In genomic region chrX:115892787-115893671, GRCh38 we compare ENCODE assay signal across 9 cellular contexts.
A peak's percentile ranks its signal among the peaks of the same experiment; 100 is the strongest.
DNase-seq lines count a peak whose midpoint lies in the region; ATAC-seq and TF ChIP-seq lines count a peak whose summit lies in the region.
"Had no signal": no experiment of that assay in that cellular context is flagged by ENCODE, and none has a peak within 500 bp of the region (broad histone marks: within the 10 kb centered on the region; RNA-seq: fewer than 3 reads in every experiment).

No MANE protein-coding gene starts in this region.

- H3K27me3 ChIP-seq in dorsolateral prefrontal cortex (no peaks in the 10 kb centered on the region), neural progenitor cell (no peaks in the 10 kb centered on the region)

- H3K4me1 Mint-ChIP-seq in neural progenitor cell: no peaks in the 10 kb centered on the region

- peaks cover 71% of the 10 kb centered on the region for H3K9me3 Mint-ChIP-seq in neural progenitor cell

- H3K4me3 ChIP-seq in dorsolateral prefrontal cortex (peak overlapping the region in 50 of 59 donors; percentile 2 to 67 (median 44)), neural progenitor cell (no peak overlapping the region)

- H3K79me2 ChIP-seq in neural progenitor cell (ENCODE audit: low read depth): peaks cover 19% of the 10 kb centered on the region

- in situ Hi-C loops in ACHN (cut with HindIII; ENCODE audit: low pct_ligation_motif_present, low pct_unique_long_range_greater_than_20kb, low sequenced_read_pairs): no loop called here

- H3K4me1 ChIP-seq in neural progenitor cell: no peaks in the 10 kb centered on the region

- ATAC-seq in GM18867 (IDR thresholded peaks at IDR 0.05; ENCODE audit: unreplicated experiment) (peak; percentile 71), HG03135 (IDR thresholded peaks at IDR 0.05; ENCODE audit: unreplicated experiment) (peak; percentile 75)

- peaks cover 3% of the 10 kb centered on the region for H3F3A ChIP-seq in neural progenitor cell (ENCODE audit: low read depth)

- no peak overlapping the region for H3K4me2 ChIP-seq in neural progenitor cell

- H4K20me1 ChIP-seq in neural progenitor cell (ENCODE audit: low read depth): peaks cover 30% of the 10 kb centered on the region

- H3K36me3 Mint-ChIP-seq in neural progenitor cell: peaks cover 50% of the 10 kb centered on the region

- intact Hi-C loops in dorsolateral prefrontal cortex (cut with DNase I): no loop called here

- H2AFZ ChIP-seq in neural progenitor cell (replicated peaks): no peak overlapping the region

- no peaks in the 10 kb centered on the region for H3K36me3 ChIP-seq in neural progenitor cell

- no peak overlapping the region for H3K27ac Mint-ChIP-seq in neural progenitor cell
- H3K27ac Mint-ChIP-seq: dendritic cell treated with granulocyte-macrophage colony-stimulating factor and Interleukin-4, amounts not matched to agents 40 ng/mL and 50 ng/mL, for 4 days had no signal

- peaks cover 3% of the 10 kb centered on the region for H3K27me3 Mint-ChIP-seq in neural progenitor cell (ENCODE audit: insufficient read depth, low read depth)
- H3K27me3 Mint-ChIP-seq: dendritic cell treated with granulocyte-macrophage colony-stimulating factor and Interleukin-4, amounts not matched to agents 40 ng/mL and 50 ng/mL, for 4 days had no signal

- H3K27ac ChIP-seq in dorsolateral prefrontal cortex: peak overlapping the region in 57 of 59 donors; percentile 38 to 99 (median 96)
- no peak overlapping the region for H3K27ac ChIP-seq in neural progenitor cell

- DNase-seq in ACHN (peak; percentile 75), NCI-H526 (lab: John Stamatoyannopoulos, UW) (peak; percentile 57 to 77), dorsolateral prefrontal cortex (peak; percentile 45 to 82 (median 78)), neural progenitor cell (ENCODE audit: low spot score) (peak; percentile 62)
- no peak for DNase-seq in stimulated activated CD4-positive, alpha-beta T cell treated with anti-CD3 and anti-CD28 coated beads, Interleukin-4, amount 100 ng/mL, for 24 hours
- no peak for DNase-seq in activated CD4-positive, alpha-beta T cell treated with anti-CD3 and anti-CD28 coated beads for 48 hours

- H3K9ac ChIP-seq in neural progenitor cell: no peak overlapping the region

- no peaks in the 10 kb centered on the region for H3K9me3 ChIP-seq in neural progenitor cell (ENCODE audit: low read depth)

- TF ChIP-seq CTCF in dorsolateral prefrontal cortex (IDR thresholded peaks at IDR 0.05 in 54 of 56, conservative IDR thresholded peaks at IDR 0.05 in 2 of 56; ENCODE audit: low read depth in 1 of 56, partially characterized antibody in 56 of 56) (peak in 52 of 56 donors; percentile 15 to 92 (median 77)), neural progenitor cell (IDR thresholded peaks at IDR 0.05) (peak; percentile 51)

- no peak overlapping the region for H3K4me3 Mint-ChIP-seq in neural progenitor cell
- H3K4me3 Mint-ChIP-seq: dendritic cell treated with granulocyte-macrophage colony-stimulating factor and Interleukin-4, amounts not matched to agents 40 ng/mL and 50 ng/mL, for 4 days had no signal

Comparison
In these comparisons a context has a peak if more than half of its experiments do, and no peak if none do; other contexts are left out.
1. DNase-seq: peak in ACHN (single experiment), NCI-H526 (2 of 2), dorsolateral prefrontal cortex (10 of 10) and neural progenitor cell (single experiment); none in stimulated activated CD4-positive, alpha-beta T cell treated with anti-CD3 and anti-CD28 coated beads, Interleukin-4, amount 100 ng/mL, for 24 hours (single experiment) and activated CD4-positive, alpha-beta T cell treated with anti-CD3 and anti-CD28 coated beads for 48 hours (single experiment).